Comparison of ENCODE assay signal across 7 cellular contexts in genomic region chr12:50086148-50086547, GRCh38. TPM values are rescaled to one million over a fixed set of nuclear protein-coding genes. Genes with fewer than 3 reads are reported as not detected.
A peak's percentile ranks its signal among the peaks of the same experiment; 100 is the strongest.
DNase-seq lines count a peak whose midpoint lies in the region; ATAC-seq and TF ChIP-seq lines count a peak whose summit lies in the region.

No MANE protein-coding gene starts in this region.

- no peak for TF ChIP-seq CTCF in HEK293 (tag by site-specific recombination; IDR thresholded peaks at IDR 0.05)
- no peak for TF ChIP-seq CTCF in WTC11 (IDR thresholded peaks at IDR 0.05)
- TF ChIP-seq CTCF in glutamatergic neuron (IDR thresholded peaks at IDR 0.05; ENCODE audit: partially characterized antibody, unreplicated experiment), result no peak
- no peak for TF ChIP-seq CTCF in spleen (IDR thresholded peaks at IDR 0.05 in 8 of 11, conservative IDR thresholded peaks at IDR 0.05 in 3 of 11)

- H3K4me3 ChIP-seq in HEK293 (ENCODE audit: low read depth, low read length) (peak overlapping the region; percentile 75), spleen (peak overlapping the region in 7 of 8 donors; percentile 74 to 97 (median 88))

- peaks cover 35 to 50% of the 10 kb centered on the region in 2 experiments for H3K36me3 ChIP-seq in HEK293 (ENCODE audit: control insufficient read depth in 2 of 2, insufficient read depth in 1 of 2, low read length in 2 of 2)
- peaks cover 7 to 48% (median 39%) of the 10 kb centered on the region in 6 donors for H3K36me3 ChIP-seq in spleen

- H3K27me3 Mint-ChIP-seq in WTC11 (ENCODE audit: low read depth) (peaks cover 16% of the 10 kb centered on the region), glutamatergic neuron (ENCODE audit: unreplicated experiment) (peaks cover 9% of the 10 kb centered on the region)

- CTCF ChIA-PET in HEK293 (lab: Yijun Ruan, JAX) (interaction anchor here (0.6 to 2.6 kb wide), 5 partner anchors 9 to 442 kb away, joined by 3 to 34 read pairs (median 5); partner anchors contain the start of gene COX14), WTC11 (lab: Charles Lee) (interaction anchor here (1.1 to 2.6 kb wide), 7 partner anchors 12 to 228 kb away, joined by 3 to 78 read pairs (median 13); partner anchors contain the start of gene COX14)

- no peaks in the 10 kb centered on the region for H3K9me3 ChIP-seq in HEK293 (ENCODE audit: control insufficient read depth, insufficient read depth, low read depth, low read length)
- H3K9me3 ChIP-seq in spleen, result no peaks in the 10 kb centered on the region

- POLR2A ChIA-PET in HEK293 (lab: Yijun Ruan, JAX) (interaction anchor here (0.6 to 2.9 kb wide), 4 partner anchors 10 to 1066 kb away, joined by 3 to 68 read pairs (median 7); partner anchors contain the start of gene COX14), WTC11 (lab: Charles Lee) (no interaction called here)

- H3K36me3 Mint-ChIP-seq in WTC11 (peaks cover 45% of the 10 kb centered on the region), glutamatergic neuron (ENCODE audit: unreplicated experiment) (no peaks in the 10 kb centered on the region)

- H3K4me1 ChIP-seq in HEK293 (ENCODE audit: control insufficient read depth, insufficient read depth, low read length), result no peaks in the 10 kb centered on the region
- peaks cover 7 to 54% (median 41%) of the 10 kb centered on the region in 6 donors for H3K4me1 ChIP-seq in spleen

- TF ChIP-seq POLR2A in spleen (IDR thresholded peaks at IDR 0.05), result no peak

- DNase-seq in WTC11 (ENCODE audit: low spot score) (no peak), glutamatergic neuron (no peak), spleen (peak; percentile 77), NOMO-1 treated with dmso at 0.1 percent for 144 hours (lab: John Stamatoyannopoulos, UW; ENCODE audit: unreplicated experiment) (no peak), A172 (ENCODE audit: low spot score) (no peak)

- H3K9me3 Mint-ChIP-seq in WTC11, result no peaks in the 10 kb centered on the region
- H3K9me3 Mint-ChIP-seq in glutamatergic neuron (ENCODE audit: unreplicated experiment), result peaks cover 11% of the 10 kb centered on the region

- peaks cover 18% of the 10 kb centered on the region for H3K4me1 Mint-ChIP-seq in WTC11
- H3K4me1 Mint-ChIP-seq in glutamatergic neuron (ENCODE audit: low read depth, unreplicated experiment), result peaks cover 11% of the 10 kb centered on the region

- intact Hi-C loops in spleen (cut with DNase I; ENCODE audit: low total_unique reads), result loop anchor here (5.0 kb wide), 1 partner anchor 81 kb away; the partner anchor contains the start of gene CERS5

- H3K27ac Mint-ChIP-seq in WTC11 (peak overlapping the region; percentile 89), glutamatergic neuron (ENCODE audit: unreplicated experiment) (peak overlapping the region; percentile 88)

- 84 to 93% (median 87%) methylated on average over 5 of the region's 5 CpGs for WGBS in spleen, 5 donors

- ATAC-seq in WTC11 (no peak), HG02763 (IDR thresholded peaks at IDR 0.05; ENCODE audit: unreplicated experiment) (no peak)

- peak overlapping the region; percentile 60 for H3K27ac ChIP-seq in HEK293 (ENCODE audit: extremely low read depth, low read depth, low read length)
- H3K27ac ChIP-seq in spleen, result peak overlapping the region in 6 of 8 donors; percentile 95 to 99 (median 98)

- H3K27me3 ChIP-seq in spleen (replicated peaks in 1 of 7), result peaks cover 0 to under 1% (median 0%) of the 10 kb centered on the region in 7 donors

- H3K4me3 Mint-ChIP-seq in WTC11 (peak overlapping the region; percentile 89), glutamatergic neuron (ENCODE audit: unreplicated experiment) (peak overlapping the region; percentile 95)

TF ChIP-seq in HEK293, 187 proteins besides CTCF, POLR2A, EP300 and RAD21 (continues in another document):
- TF ChIP-seq PRDM10 (tag by site-specific recombination; IDR thresholded peaks at IDR 0.05), result peak; percentile 37; the same call in 1 of the 2 replicates
- TF ChIP-seq SCRT2 (tag by site-specific recombination; IDR thresholded peaks at IDR 0.05), result peak; percentile 38; the same call in 1 of the 2 replicates
- TF ChIP-seq GLI4 (tag by site-specific recombination; IDR thresholded peaks at IDR 0.05), result no peak

TF ChIP-seq in WTC11, 78 proteins besides CTCF, POLR2A, EP300 and RAD21:
- no peak for TF ChIP-seq NFE2L1 (CRISPR knock-in tag; IDR thresholded peaks at IDR 0.05)
- no peak for TF ChIP-seq ELF4 (CRISPR knock-in tag; IDR thresholded peaks at IDR 0.05; ENCODE audit: low read depth)
- no peak for TF ChIP-seq GTF2I (CRISPR knock-in tag; conservative IDR thresholded peaks at IDR 0.05)
- no peak for TF ChIP-seq USF1 (CRISPR knock-in tag; IDR thresholded peaks at IDR 0.05)

RNA-seq across cellular contexts. Expression of gene SMARCD1, which starts 1.0 kb away (rescaled TPM):
- 150 to 165 TPM (median 152 TPM) in 3 replicates for total RNA-seq in WTC11 (2021)
- 152 TPM for total RNA-seq in glutamatergic neuron (ENCODE audit: unreplicated experiment)
- 10 to 100 TPM; 47.3 to 85.7 (median 60.3) TPM for total RNA-seq in spleen
- polyA plus RNA-seq in spleen, result 10 to 100 TPM; 17.4 to 25.3 (median 18.1) TPM
- 57.4 and 93.9 TPM in 2 replicates for total RNA-seq in A172 (2014; rRNA removed; shearing (Covaris generic))

RNA-seq across cellular contexts. Expression of gene GPD1, which starts 17.7 kb away (rescaled TPM):
- 0.39 to 0.77 TPM (median 0.62 TPM) in 3 replicates for total RNA-seq in WTC11 (2021)
- 0.81 TPM for total RNA-seq in glutamatergic neuron (ENCODE audit: unreplicated experiment)
- total RNA-seq in spleen, result under 1 TPM in 6 of 7 donors, not detected in 1; 0.13 to 0.79 (median 0.45) TPM
- polyA plus RNA-seq in spleen, result under 1 TPM; 0.44 to 0.72 (median 0.48) TPM
- 0.29 and 3.8 TPM in 2 replicates for total RNA-seq in A172 (2014; rRNA removed; shearing (Covaris generic))

RNA-seq across cellular contexts. Expression of gene COX14, which starts 25.9 kb away (rescaled TPM):
- total RNA-seq in WTC11 (2021) (34.0 to 41.4 TPM (median 40.4 TPM) in 3 replicates), glutamatergic neuron (ENCODE audit: unreplicated experiment) (23.3 TPM), spleen (10 to 100 TPM; 45.9 to 68.2 (median 52.7) TPM)
- 100 to 1,000 TPM in 1 of 3 donors, 10 to 100 TPM in 2; 75.5 to 116 (median 81.9) TPM for polyA plus RNA-seq in spleen
- 49.7 and 76.4 TPM in 2 replicates for total RNA-seq in A172 (2014; rRNA removed; shearing (Covaris generic))

RNA-seq across cellular contexts. Expression of gene ASIC1, which starts 28.8 kb away (rescaled TPM):
- total RNA-seq in WTC11 (2021), result 3.9 to 4.9 TPM (median 4.5 TPM) in 3 replicates
- total RNA-seq in glutamatergic neuron (ENCODE audit: unreplicated experiment), result 451 TPM
- total RNA-seq in spleen, result 1 to 10 TPM in 2 of 7 donors, under 1 TPM in 5; 0.26 to 1.3 (median 0.54) TPM
- polyA plus RNA-seq in spleen, result under 1 TPM; 0.16 to 0.33 (median 0.22) TPM
- total RNA-seq in A172 (2014; rRNA removed; shearing (Covaris generic)), result 1.6 and 3.3 TPM in 2 replicates
